Comparison of ENCODE assay signal across 15 cellular contexts in the genomic region with DNA sequence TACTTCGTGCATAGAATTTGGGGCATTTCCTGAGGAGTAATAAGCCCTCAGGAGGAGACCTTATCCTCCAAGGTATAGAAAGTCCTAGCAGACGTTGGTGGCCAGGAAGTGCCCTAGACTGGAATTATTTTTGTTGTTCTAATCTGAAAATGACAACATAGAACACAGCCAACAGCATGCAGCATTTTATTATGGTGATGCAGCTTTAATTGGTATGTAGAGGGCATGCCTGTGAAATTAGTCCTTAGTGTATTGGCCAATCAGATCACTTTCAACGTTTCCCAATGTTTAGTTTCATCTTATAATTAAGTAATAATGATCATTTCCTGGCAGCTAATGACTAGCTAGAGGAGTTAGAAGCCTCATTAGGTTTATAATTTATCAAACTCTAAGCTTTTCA.
A peak's percentile ranks its signal among the peaks of the same experiment; 100 is the strongest.
DNase-seq lines count a peak whose midpoint lies in the region; ATAC-seq and TF ChIP-seq lines count a peak whose summit lies in the region.
"Had no signal": no experiment of that assay in that cellular context is flagged by ENCODE, and none has a peak within 500 bp of the region (broad histone marks: within the 10 kb centered on the region; RNA-seq: fewer than 3 reads in every experiment).

No MANE protein-coding gene starts in this region.

- H3K36me3 ChIP-seq in MM.1S (replicated peaks; ENCODE audit: insufficient read depth, low read length) (no peaks in the 10 kb centered on the region), mesenchymal stem cell (ENCODE audit: control insufficient read depth in 1 of 2, insufficient read depth in 2 of 2, low read depth in 1 of 2, low read length in 2 of 2) (no peaks in the 10 kb centered on the region)
- H3K36me3 ChIP-seq: uterus had no signal

- peak; percentile 92 for DNase-seq in AG10803 (ENCODE audit: low read depth)
- DNase-seq in MM.1S, result no peak
- DNase-seq in dedifferentiated amniotic fluid mesenchymal stem cell (ENCODE audit: extremely low spot score), result peak; percentile 52
- peak; percentile 88 for DNase-seq in mesenchymal stem cell
- DNase-seq in stimulated activated naive B cell treated with anti-CD40 and anti-IgM and Interleukin-4, amounts not matched to agents 10 μg/mL and 1 μg/mL and 100 μg/mL, for 72 hours, result no peak
- no peak for DNase-seq in type B pancreatic cell (ENCODE audit: extremely low spot score, unreplicated experiment)
- no peak for DNase-seq in HuH-7 (ENCODE audit: low spot score)
- DNase-seq: activated T-cell treated with anti-CD3 and anti-CD28 coated beads, Interleukin-2, amount 50 U/mL, for 4 hours; GF-D8; left cardiac atrium; uterus had no signal

- H3K79me2 ChIP-seq in MM.1S (ENCODE audit: low read length), result no peaks in the 10 kb centered on the region

- WGBS in mesenchymal stem cell, result 0% methylated on average over 2 of the region's 3 CpGs

- H4K20me1 ChIP-seq in MM.1S (ENCODE audit: insufficient read depth, low read length), result no peaks in the 10 kb centered on the region

- H3F3A ChIP-seq in MM.1S (ENCODE audit: insufficient read depth, low read length), result no peaks in the 10 kb centered on the region

- H3K4ac ChIP-seq in mesenchymal stem cell (ENCODE audit: low read depth in 1 of 2, low read length in 2 of 2), result no peak overlapping the region

- no peak overlapping the region for H3K18ac ChIP-seq in mesenchymal stem cell (ENCODE audit: low read depth in 1 of 2, low read length in 2 of 2)

- H3K9me3 ChIP-seq in MM.1S (replicated peaks; ENCODE audit: insufficient read depth, low read length), result no peaks in the 10 kb centered on the region
- H3K9me3 ChIP-seq in mesenchymal stem cell (ENCODE audit: control insufficient read depth, low read length), result no peaks in the 10 kb centered on the region
- H3K9me3 ChIP-seq: uterus had no signal

- H2AK5ac ChIP-seq in mesenchymal stem cell (ENCODE audit: low read length, severe bottlenecking), result no peak overlapping the region

- no peak overlapping the region for H3K4me3 ChIP-seq in AG10803 (ENCODE audit: low read length)
- no peak overlapping the region for H3K4me3 ChIP-seq in MM.1S (ENCODE audit: low read length)
- H3K4me3 ChIP-seq in mesenchymal stem cell (ENCODE audit: insufficient read depth in 1 of 2, low read depth in 1 of 2, low read length in 2 of 2), result no peak overlapping the region
- H3K4me3 ChIP-seq: uterus had no signal

- H2AFZ ChIP-seq in MM.1S (ENCODE audit: low read length) (no peak overlapping the region), mesenchymal stem cell (ENCODE audit: low read depth, low read length) (no peak overlapping the region)

- H3K27ac ChIP-seq in MM.1S (ENCODE audit: low read length) (no peak overlapping the region), mesenchymal stem cell (ENCODE audit: low read length, poor library complexity, severe bottlenecking) (no peak overlapping the region)
- H3K27ac ChIP-seq: uterus, VCaP had no signal

- peaks cover 0 to 3% of the 10 kb centered on the region in 2 donors for H3K36me3 Mint-ChIP-seq in stimulated activated naive B cell treated with anti-CD40 and anti-IgM and Interleukin-4, amounts not matched to agents 10 μg/mL and 1 μg/mL and 100 μg/mL, for 72 hours
- peaks cover 16% of the 10 kb centered on the region for H3K36me3 Mint-ChIP-seq in type B pancreatic cell

- H2BK120ac ChIP-seq in mesenchymal stem cell (ENCODE audit: low read depth, low read length), result no peak overlapping the region

- peaks cover 0 to 4% of the 10 kb centered on the region in 2 donors for H3K9me3 Mint-ChIP-seq in stimulated activated naive B cell treated with anti-CD40 and anti-IgM and Interleukin-4, amounts not matched to agents 10 μg/mL and 1 μg/mL and 100 μg/mL, for 72 hours
- H3K9me3 Mint-ChIP-seq in type B pancreatic cell, result peaks cover 15% of the 10 kb centered on the region
- H3K9me3 Mint-ChIP-seq: activated T-cell treated with anti-CD3 and anti-CD28 coated beads, Interleukin-2, amount 50 U/mL, for 4 hours had no signal

- no peak overlapping the region for H3K4me3 Mint-ChIP-seq in stimulated activated naive B cell treated with anti-CD40 and anti-IgM and Interleukin-4, amounts not matched to agents 10 μg/mL and 1 μg/mL and 100 μg/mL, for 72 hours
- no peak overlapping the region for H3K4me3 Mint-ChIP-seq in type B pancreatic cell
- H3K4me3 Mint-ChIP-seq: activated T-cell treated with anti-CD3 and anti-CD28 coated beads, Interleukin-2, amount 50 U/mL, for 4 hours; neural crest cell had no signal

- H3K27ac Mint-ChIP-seq in stimulated activated naive B cell treated with anti-CD40 and anti-IgM and Interleukin-4, amounts not matched to agents 10 μg/mL and 1 μg/mL and 100 μg/mL, for 72 hours, result no peak overlapping the region
- no peak overlapping the region for H3K27ac Mint-ChIP-seq in type B pancreatic cell

- no peak overlapping the region for H4K8ac ChIP-seq in mesenchymal stem cell (ENCODE audit: low read length)

- no peak overlapping the region for H2BK5ac ChIP-seq in mesenchymal stem cell (ENCODE audit: low read depth, low read length, poor library complexity, severe bottlenecking)

- H3K4me1 Mint-ChIP-seq in stimulated activated naive B cell treated with anti-CD40 and anti-IgM and Interleukin-4, amounts not matched to agents 10 μg/mL and 1 μg/mL and 100 μg/mL, for 72 hours, result no peaks in the 10 kb centered on the region
- H3K4me1 Mint-ChIP-seq in type B pancreatic cell (ENCODE audit: unreplicated experiment), result peaks cover 9% of the 10 kb centered on the region

- TF ChIP-seq CTCF in AG10803 (conservative IDR thresholded peaks at IDR 0.05; ENCODE audit: low read length), result no peak
- no peak for TF ChIP-seq CTCF in MM.1S (IDR thresholded peaks at IDR 0.05; ENCODE audit: low read length)
- TF ChIP-seq CTCF in type B pancreatic cell (conservative IDR thresholded peaks at IDR 0.05), result no peak

- no peak for ATAC-seq in GM19463 (IDR thresholded peaks at IDR 0.05; ENCODE audit: unreplicated experiment)
- ATAC-seq in stimulated activated naive B cell treated with anti-CD40 and anti-IgM and Interleukin-4, amounts not matched to agents 10 μg/mL and 1 μg/mL and 100 μg/mL, for 72 hours (replicated peaks), result no peak
- ATAC-seq: activated T-cell treated with anti-CD3 and anti-CD28 coated beads, Interleukin-2, amount 50 U/mL, for 4 hours; Right ventricle myocardium inferior had no signal

- H3K23ac ChIP-seq in mesenchymal stem cell (ENCODE audit: low read length in 2 of 2), result no peak overlapping the region

- H3K4me2 ChIP-seq in MM.1S (ENCODE audit: low read depth, low read length) (0 out of 2 replicates have a peak overlapping the region, but pooled peaks have one; percentile 6), mesenchymal stem cell (ENCODE audit: low read length, poor library complexity, severe bottlenecking) (no peak overlapping the region)

- H3K79me1 ChIP-seq in mesenchymal stem cell (replicated peaks; ENCODE audit: low read length, poor library complexity, severe bottlenecking), result no peaks in the 10 kb centered on the region

- H3K27me3 Mint-ChIP-seq in stimulated activated naive B cell treated with anti-CD40 and anti-IgM and Interleukin-4, amounts not matched to agents 10 μg/mL and 1 μg/mL and 100 μg/mL, for 72 hours, result peaks cover 0 to 9% of the 10 kb centered on the region in 2 donors
- H3K27me3 Mint-ChIP-seq in type B pancreatic cell, result no peaks in the 10 kb centered on the region

- H4K91ac ChIP-seq in mesenchymal stem cell (ENCODE audit: low read length), result no peak overlapping the region

- H3K9ac ChIP-seq in MM.1S (ENCODE audit: low read length) (no peak overlapping the region), mesenchymal stem cell (ENCODE audit: low read length) (no peak overlapping the region)

- H3K27me3 ChIP-seq in MM.1S (replicated peaks; ENCODE audit: insufficient read depth, low read length) (no peaks in the 10 kb centered on the region), mesenchymal stem cell (ENCODE audit: control insufficient read depth in 1 of 2, insufficient read depth in 1 of 2, low read length in 2 of 2) (no peaks in the 10 kb centered on the region)
- H3K27me3 ChIP-seq: uterus had no signal

- H3K4me1 ChIP-seq in MM.1S (ENCODE audit: low read length) (no peaks in the 10 kb centered on the region), mesenchymal stem cell (ENCODE audit: control insufficient read depth, insufficient read depth, low read depth, low read length) (no peaks in the 10 kb centered on the region)
- H3K4me1 ChIP-seq: uterus had no signal

- no peak overlapping the region for H2BK15ac ChIP-seq in mesenchymal stem cell (ENCODE audit: low read depth, poor library complexity, severe bottlenecking)

- H3K9me2 ChIP-seq in MM.1S (replicated peaks; ENCODE audit: insufficient read depth, low read length), result no peaks in the 10 kb centered on the region

- no peak overlapping the region for H3K14ac ChIP-seq in mesenchymal stem cell (ENCODE audit: low read length in 2 of 2)

- H2BK12ac ChIP-seq in mesenchymal stem cell (ENCODE audit: low read length in 2 of 2), result no peak overlapping the region

Comparison
In these comparisons a context has a peak if more than half of its experiments do, and no peak if none do; other contexts are left out.
1. DNase-seq: peak in AG10803 (single experiment), dedifferentiated amniotic fluid mesenchymal stem cell (single experiment) and mesenchymal stem cell (single experiment); none in MM.1S (single experiment), stimulated activated naive B cell treated with anti-CD40 and anti-IgM and Interleukin-4, amounts not matched to agents 10 μg/mL and 1 μg/mL and 100 μg/mL, for 72 hours (single experiment), type B pancreatic cell (single experiment) and HuH-7 (single experiment).